14 cellular contexts compared by ENCODE assay signal in genomic region chr16:29908719-29909220, GRCh38. TPM values are rescaled to one million over a fixed set of nuclear protein-coding genes. Genes with fewer than 3 reads are reported as not detected.
A peak's percentile ranks its signal among the peaks of the same experiment; 100 is the strongest.
DNase-seq lines count a peak whose midpoint lies in the region; ATAC-seq, FAIRE-seq and TF ChIP-seq lines count a peak whose summit lies in the region.
"Had no signal": no experiment of that assay in that cellular context is flagged by ENCODE, and none has a peak within 500 bp of the region (broad histone marks: within the 10 kb centered on the region; RNA-seq: fewer than 3 reads in every experiment).

No MANE protein-coding gene starts in this region.

- CTCF ChIA-PET in RWPE1 (lab: Yijun Ruan, JAX): interaction anchor here (0.5 to 0.7 kb wide), 3 partner anchors 17 to 109 kb away, joined by 3 to 5 read pairs (median 3); no protein-coding TSS in a partner anchor

- peak overlapping the region; percentile 23; the same call in 1 of the 2 replicates for H3K27ac ChIP-seq in 22Rv1
- 0 out of 2 replicates have a peak overlapping the region, but pooled peaks have one; percentile 5 for H3K27ac ChIP-seq in RWPE1

- POLR2A ChIA-PET in RWPE1 (lab: Yijun Ruan, JAX; ENCODE audit: low non-redundant PET): no interaction called here

- TF ChIP-seq CTCF in 22Rv1 (IDR thresholded peaks at IDR 0.05) (no peak), RWPE1 (conservative IDR thresholded peaks at IDR 0.05; ENCODE audit: low read depth) (no peak)

- no peak for ATAC-seq in left lobe of liver
- ATAC-seq: HCT116 had no signal

- DNase-seq in RWPE1 (ENCODE audit: low spot score): no peak
- no peak for DNase-seq in H54 (ENCODE audit: insufficient read length, low spot score)
- no peak for DNase-seq in left lobe of liver (ENCODE audit: low spot score)
- DNase-seq: CD4-positive, alpha-beta memory T cell; NCI-H1092 treated with DMSO at 0.1 percent for 48 hours; NCI-H2081; Right ventricle myocardium superior; SW 1271 had no signal

- no peak for TF ChIP-seq POLR2A in H54 (IDR thresholded peaks at IDR 0.05; ENCODE audit: low read depth, low read length)

- FAIRE-seq in H54 (lab: Jason Lieb, UNC): no peak
- FAIRE-seq: A204.1, GM12892, GM18507, RCC 7860 had no signal

RNA-seq across cellular contexts. Expression of gene ASPHD1, which starts 8.5 kb away (rescaled TPM):
- 0.13 TPM for total RNA-seq in left lobe of liver
- total RNA-seq: CD4-positive, alpha-beta memory T cell; Right ventricle myocardium superior had no signal

RNA-seq across cellular contexts. Expression of gene SEZ6L2, which starts 9.4 kb away (rescaled TPM):
- 0.55 TPM for total RNA-seq in left lobe of liver

RNA-seq across cellular contexts. Expression of gene KCTD13, which starts 17.3 kb away (rescaled TPM):
- total RNA-seq in left lobe of liver: 9.8 TPM

RNA-seq across cellular contexts. Expression of gene CDIPT, which starts 45.7 kb away (rescaled TPM):
- 53.1 TPM for total RNA-seq in left lobe of liver

RNA-seq across cellular contexts. Expression of gene TMEM219, which starts 53.1 kb away (rescaled TPM):
- total RNA-seq in left lobe of liver: 71.0 TPM
